18 cellular contexts compared by ENCODE assay signal in the genomic region with DNA sequence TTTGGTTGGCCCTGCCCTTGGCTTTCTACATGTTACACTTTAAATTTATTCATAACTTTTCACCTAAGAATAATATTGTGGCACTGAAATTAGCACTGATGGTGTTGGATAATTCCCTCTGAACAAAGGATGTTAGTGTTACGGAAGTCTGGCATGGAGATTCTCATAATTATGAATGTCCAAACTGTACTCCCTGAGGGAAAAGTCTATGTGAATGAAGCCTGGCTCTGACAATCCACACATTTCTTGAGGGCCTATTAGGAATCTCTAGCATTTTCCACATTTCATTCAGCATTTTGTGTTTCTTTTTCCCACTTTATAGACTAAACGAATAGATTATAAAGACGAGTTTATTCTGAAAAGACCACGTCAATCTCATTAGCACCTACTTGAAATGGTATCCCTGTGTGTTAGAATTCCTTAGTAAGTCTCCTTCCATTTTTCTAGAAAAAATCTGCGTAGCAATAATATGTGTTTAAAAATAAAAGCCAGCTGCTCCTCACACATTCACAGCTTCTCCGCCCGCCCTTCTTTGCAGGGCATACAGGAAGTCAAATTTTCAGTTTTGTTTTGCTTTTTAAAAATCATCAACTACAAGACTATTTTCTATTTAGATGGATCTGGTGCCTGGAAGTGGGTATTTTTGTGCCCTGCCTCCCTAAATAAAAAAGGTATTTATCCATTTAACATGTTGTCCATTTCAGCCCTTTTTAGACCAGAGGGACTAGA.
DNase-seq lines count a peak whose midpoint lies in the region; ATAC-seq and TF ChIP-seq lines count a peak whose summit lies in the region.
"Had no signal": no experiment of that assay in that cellular context is flagged by ENCODE, and none has a peak within 500 bp of the region (broad histone marks: within the 10 kb centered on the region; RNA-seq: fewer than 3 reads in every experiment).

No MANE protein-coding gene starts in this region.

- H3K9me3 Mint-ChIP-seq in effector memory CD8-positive, alpha-beta T cell: peaks cover 0 to 2% of the 10 kb centered on the region in 2 donors

- H3K4me3 Mint-ChIP-seq in effector memory CD8-positive, alpha-beta T cell: peak overlapping the region; percentile 61 to 63

- ATAC-seq in GM19438 (IDR thresholded peaks at IDR 0.05; ENCODE audit: low read depth, unreplicated experiment) (peak; percentile 72), HG02763 (IDR thresholded peaks at IDR 0.05; ENCODE audit: unreplicated experiment) (peak; percentile 52), HG03139 (IDR thresholded peaks at IDR 0.05; ENCODE audit: unreplicated experiment) (no peak)
- peak; percentile 58 for ATAC-seq in effector memory CD8-positive, alpha-beta T cell (replicated peaks)
- ATAC-seq: Panc1 had no signal

- H3K9ac ChIP-seq in BLaER1 treated with 17β-estradiol and CSF1 and Interleukin-3, amounts not matched to agents 10 nM and 100 nM: no peak overlapping the region
- H3K9ac ChIP-seq in colonic mucosa (ENCODE audit: low read depth in 2 of 2, low read length in 2 of 2): no peak overlapping the region

- no peak for TF ChIP-seq CTCF in colonic mucosa (IDR thresholded peaks at IDR 0.05)

- H3K27ac ChIP-seq in BLaER1 treated with 17β-estradiol and CSF1 and Interleukin-3, amounts not matched to agents 10 nM and 100 nM: no peak overlapping the region
- no peak overlapping the region for H3K27ac ChIP-seq in colonic mucosa
- H3K27ac ChIP-seq: ovary had no signal

- no peak overlapping the region for H3K4me3 ChIP-seq in BLaER1 treated with 17β-estradiol and CSF1 and Interleukin-3, amounts not matched to agents 10 nM and 100 nM
- H3K4me3 ChIP-seq in colonic mucosa: no peak overlapping the region
- H3K4me3 ChIP-seq: ovary, skin epidermis had no signal

- H3K4me2 ChIP-seq in BLaER1 treated with 17β-estradiol and CSF1 and Interleukin-3, amounts not matched to agents 10 nM and 100 nM: peak overlapping the region in 7 of 11 experiments; percentile 5 to 59 (median 35); a peak in 12 of 22 replicates

- no peak for DNase-seq in effector memory CD8-positive, alpha-beta T cell
- DNase-seq in HuH-7 (ENCODE audit: low spot score) (no peak), colonic mucosa (no peak), DMS114 treated with DMSO at 0.1 percent for 48 hours (lab: John Stamatoyannopoulos, UW; ENCODE audit: unreplicated experiment) (no peak)
- DNase-seq: activated CD4-positive, alpha-beta T cell treated with anti-CD3 and anti-CD28 coated beads, Interleukin-2, amount 50 U/mL, for 4 hours; activated T-cell treated with anti-CD3 and anti-CD28 coated beads, Interleukin-2, amount 50 U/mL, for 48 hours; cerebellar nuclear complex; NCI-H2081; NCI-H69; ovary; stimulated activated naive CD4-positive, alpha-beta T cell; trophoblast cell had no signal

- peaks cover 0 to 6% (median 0%) of the 10 kb centered on the region in 11 experiments; a peak in 2 of 22 replicates for H3K9me3 ChIP-seq in BLaER1 treated with 17β-estradiol and CSF1 and Interleukin-3, amounts not matched to agents 10 nM and 100 nM (replicated peaks in 1 of 11)
- no peaks in the 10 kb centered on the region for H3K9me3 ChIP-seq in colonic mucosa
- H3K9me3 ChIP-seq: ovary had no signal

- no peaks in the 10 kb centered on the region for H3K27me3 ChIP-seq in BLaER1 treated with 17β-estradiol and CSF1 and Interleukin-3, amounts not matched to agents 10 nM and 100 nM
- no peaks in the 10 kb centered on the region for H3K27me3 ChIP-seq in colonic mucosa
- H3K27me3 ChIP-seq: ovary had no signal

- peak overlapping the region; percentile 85 to 87 for H3K27ac Mint-ChIP-seq in effector memory CD8-positive, alpha-beta T cell

- peaks cover 13 to 21% of the 10 kb centered on the region in 2 donors for H3K4me1 Mint-ChIP-seq in effector memory CD8-positive, alpha-beta T cell (ENCODE audit: low read depth in 2 of 2)

- intact Hi-C loops in colonic mucosa (cut with DNase I): no loop called here

- H3K27me3 Mint-ChIP-seq in effector memory CD8-positive, alpha-beta T cell: peaks cover 0 to 1% of the 10 kb centered on the region in 2 donors

- peaks cover 5 to 13% (median 12%) of the 10 kb centered on the region in 10 experiments; a peak in 18 of 20 replicates for H3K4me1 ChIP-seq in BLaER1 treated with 17β-estradiol and CSF1 and Interleukin-3, amounts not matched to agents 10 nM and 100 nM
- no peaks in the 10 kb centered on the region for H3K4me1 ChIP-seq in colonic mucosa

- no peaks in the 10 kb centered on the region for H3K36me3 ChIP-seq in BLaER1 treated with 17β-estradiol and CSF1 and Interleukin-3, amounts not matched to agents 10 nM and 100 nM
- no peaks in the 10 kb centered on the region for H3K36me3 ChIP-seq in colonic mucosa
- H3K36me3 ChIP-seq: ovary had no signal

- no peaks in the 10 kb centered on the region for H3K36me3 Mint-ChIP-seq in effector memory CD8-positive, alpha-beta T cell (ENCODE audit: insufficient read depth)

- no peaks in the 10 kb centered on the region for H4K20me1 ChIP-seq in BLaER1 treated with 17β-estradiol and CSF1 and Interleukin-3, amounts not matched to agents 10 nM and 100 nM
